ENCODE assay signal across 1 cellular context in the genomic region with DNA sequence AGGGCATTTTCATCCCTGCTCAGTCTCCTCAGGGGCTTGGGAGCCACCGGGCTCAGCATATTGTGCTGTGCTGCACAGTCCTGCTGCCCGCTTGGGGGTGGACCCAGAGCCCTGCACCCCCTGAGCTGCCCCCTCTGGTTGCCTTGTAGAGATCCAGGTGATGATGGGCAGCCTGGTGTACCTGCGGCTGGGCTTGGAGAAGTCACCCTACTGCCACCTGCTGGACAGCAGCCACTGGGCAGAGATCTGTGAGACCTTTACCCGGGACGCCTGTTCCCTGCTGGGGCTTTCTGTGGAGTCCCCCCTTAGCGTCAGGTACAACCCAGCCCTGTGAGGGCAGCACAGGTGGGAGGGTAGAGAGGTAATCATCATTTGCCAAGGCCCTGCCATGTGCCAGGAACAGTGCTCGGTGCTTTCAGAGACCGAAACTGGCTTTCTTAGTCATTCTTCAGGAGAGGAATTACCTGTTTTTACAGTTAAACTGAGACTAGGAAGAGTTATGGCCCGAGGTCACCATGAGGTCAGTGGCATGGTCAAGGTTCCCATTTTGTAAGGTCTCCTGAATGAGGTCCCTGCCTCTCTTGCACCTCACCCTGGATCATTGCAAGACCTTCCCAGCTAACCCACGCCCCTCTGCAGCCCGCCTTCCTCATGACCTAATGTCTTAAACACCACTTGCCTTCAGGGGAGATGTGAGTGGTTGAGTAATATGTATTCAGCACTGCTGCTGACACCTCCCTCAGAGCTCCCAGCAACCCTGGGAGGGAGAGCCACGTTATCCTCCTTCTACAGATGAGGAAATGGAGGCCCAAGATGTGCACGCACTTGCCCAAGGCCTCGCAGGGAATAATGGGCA.
TF ChIP-seq lines count a peak whose summit lies in the region.

No MANE protein-coding gene starts in this region.

TF ChIP-seq in K562, 482 proteins besides CTCF, POLR2A, EP300 and RAD21:
- TF ChIP-seq ESRRB (CRISPR knock-in tag; IDR thresholded peaks at IDR 0.05; ENCODE audit: borderline replicate concordance) (no peak), ZNF584 (CRISPR knock-in tag; IDR thresholded peaks at IDR 0.05; ENCODE audit: low read depth) (no peak), CTBP1 (IDR thresholded peaks at IDR 0.05; ENCODE audit: borderline replicate concordance) (peak; percentile 78; the same call in 1 of the 2 replicates), POLR2G (IDR thresholded peaks at IDR 0.05; ENCODE audit: low read depth, low read length) (peak; percentile 57), MEIS2 (IDR thresholded peaks at IDR 0.05; ENCODE audit: partially characterized antibody) (peak; percentile 5), RBBP5 (IDR thresholded peaks at IDR 0.05; ENCODE audit: borderline replicate concordance, insufficient read depth, low read length, poor library complexity, severe bottlenecking) (no peak), SMC3 (conservative IDR thresholded peaks at IDR 0.05; ENCODE audit: insufficient read depth, low read depth, low read length) (peak; percentile 89), RBFOX2 (IDR thresholded peaks at IDR 0.05; ENCODE audit: low read depth, low read length) (peak; percentile 46), CC2D1A (IDR thresholded peaks at IDR 0.05) (0 out of 2 replicates have a peak, but pooled peaks have one; percentile 14), CEBPB (tag; IDR thresholded peaks at IDR 0.05) (peak; percentile 9; the same call in 1 of the 2 replicates), SUPT5H (IDR thresholded peaks at IDR 0.05) (0 out of 2 replicates have a peak, but pooled peaks have one; percentile 26), CEBPG (CRISPR knock-in tag; IDR thresholded peaks at IDR 0.05) (peak; percentile 15; the same call in 1 of the 2 replicates), CEBPG (tag; conservative IDR thresholded peaks at IDR 0.05 in 1 of 2, IDR thresholded peaks at IDR 0.05 in 1 of 2) (no peak), FOXK1 (CRISPR knock-in tag; IDR thresholded peaks at IDR 0.05; ENCODE audit: borderline replicate concordance) (0 out of 2 replicates have a peak, but pooled peaks have one; percentile 20), ZC3H4 (CRISPR knock-in tag; IDR thresholded peaks at IDR 0.05; ENCODE audit: borderline replicate concordance) (no peak), ZNF253 (CRISPR knock-in tag; conservative IDR thresholded peaks at IDR 0.05) (no peak), STAG1 (CRISPR knock-in tag; IDR thresholded peaks at IDR 0.05; ENCODE audit: borderline replicate concordance) (peak; percentile 48; the same call in 1 of the 2 replicates), RBM15 (IDR thresholded peaks at IDR 0.05; ENCODE audit: insufficient read depth, low read length) (no peak), TARDBP (IDR thresholded peaks at IDR 0.05) (0 out of 2 replicates have a peak, but pooled peaks have one; percentile 31), U2AF1 (optimal IDR thresholded peaks at IDR 0.05; ENCODE audit: low read depth, low read length) (no peak), ZNF212 (CRISPR knock-in tag; IDR thresholded peaks at IDR 0.05) (no peak)
- TF ChIP-seq, protein P1, sequence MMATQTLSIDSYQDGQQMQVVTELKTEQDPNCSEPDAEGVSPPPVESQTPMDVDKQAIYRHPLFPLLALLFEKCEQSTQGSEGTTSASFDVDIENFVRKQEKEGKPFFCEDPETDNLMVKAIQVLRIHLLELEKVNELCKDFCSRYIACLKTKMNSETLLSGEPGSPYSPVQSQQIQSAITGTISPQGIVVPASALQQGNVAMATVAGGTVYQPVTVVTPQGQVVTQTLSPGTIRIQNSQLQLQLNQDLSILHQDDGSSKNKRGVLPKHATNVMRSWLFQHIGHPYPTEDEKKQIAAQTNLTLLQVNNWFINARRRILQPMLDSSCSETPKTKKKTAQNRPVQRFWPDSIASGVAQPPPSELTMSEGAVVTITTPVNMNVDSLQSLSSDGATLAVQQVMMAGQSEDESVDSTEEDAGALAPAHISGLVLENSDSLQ (IDR thresholded peaks at IDR 0.05), result peak; percentile 44; the same call in 1 of the 2 replicates
- TF ChIP-seq, protein P2, sequence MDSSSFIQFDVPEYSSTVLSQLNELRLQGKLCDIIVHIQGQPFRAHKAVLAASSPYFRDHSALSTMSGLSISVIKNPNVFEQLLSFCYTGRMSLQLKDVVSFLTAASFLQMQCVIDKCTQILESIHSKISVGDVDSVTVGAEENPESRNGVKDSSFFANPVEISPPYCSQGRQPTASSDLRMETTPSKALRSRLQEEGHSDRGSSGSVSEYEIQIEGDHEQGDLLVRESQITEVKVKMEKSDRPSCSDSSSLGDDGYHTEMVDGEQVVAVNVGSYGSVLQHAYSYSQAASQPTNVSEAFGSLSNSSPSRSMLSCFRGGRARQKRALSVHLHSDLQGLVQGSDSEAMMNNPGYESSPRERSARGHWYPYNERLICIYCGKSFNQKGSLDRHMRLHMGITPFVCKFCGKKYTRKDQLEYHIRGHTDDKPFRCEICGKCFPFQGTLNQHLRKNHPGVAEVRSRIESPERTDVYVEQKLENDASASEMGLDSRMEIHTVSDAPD (CRISPR knock-in tag; IDR thresholded peaks at IDR 0.05), result no peak
- TF ChIP-seq, protein P3, sequence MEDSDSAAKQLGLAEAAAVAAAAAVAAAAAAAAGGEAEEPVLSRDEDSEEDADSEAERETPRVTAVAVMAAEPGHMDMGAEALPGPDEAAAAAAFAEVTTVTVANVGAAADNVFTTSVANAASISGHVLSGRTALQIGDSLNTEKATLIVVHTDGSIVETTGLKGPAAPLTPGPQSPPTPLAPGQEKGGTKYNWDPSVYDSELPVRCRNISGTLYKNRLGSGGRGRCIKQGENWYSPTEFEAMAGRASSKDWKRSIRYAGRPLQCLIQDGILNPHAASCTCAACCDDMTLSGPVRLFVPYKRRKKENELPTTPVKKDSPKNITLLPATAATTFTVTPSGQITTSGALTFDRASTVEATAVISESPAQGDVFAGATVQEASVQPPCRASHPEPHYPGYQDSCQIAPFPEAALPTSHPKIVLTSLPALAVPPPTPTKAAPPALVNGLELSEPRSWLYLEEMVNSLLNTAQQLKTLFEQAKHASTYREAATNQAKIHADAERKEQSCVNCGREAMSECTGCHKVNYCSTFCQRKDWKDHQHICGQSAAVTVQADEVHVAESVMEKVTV (CRISPR knock-in tag; IDR thresholded peaks at IDR 0.05), result peak; percentile 51
- TF ChIP-seq, protein P4, sequence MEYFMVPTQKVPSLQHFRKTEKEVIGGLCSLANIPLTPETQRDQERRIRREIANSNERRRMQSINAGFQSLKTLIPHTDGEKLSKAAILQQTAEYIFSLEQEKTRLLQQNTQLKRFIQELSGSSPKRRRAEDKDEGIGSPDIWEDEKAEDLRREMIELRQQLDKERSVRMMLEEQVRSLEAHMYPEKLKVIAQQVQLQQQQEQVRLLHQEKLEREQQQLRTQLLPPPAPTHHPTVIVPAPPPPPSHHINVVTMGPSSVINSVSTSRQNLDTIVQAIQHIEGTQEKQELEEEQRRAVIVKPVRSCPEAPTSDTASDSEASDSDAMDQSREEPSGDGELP (CRISPR knock-in tag; IDR thresholded peaks at IDR 0.05; ENCODE audit: borderline replicate concordance), result peak; percentile 37; the same call in 1 of the 2 replicates
- TF ChIP-seq, protein P5, sequence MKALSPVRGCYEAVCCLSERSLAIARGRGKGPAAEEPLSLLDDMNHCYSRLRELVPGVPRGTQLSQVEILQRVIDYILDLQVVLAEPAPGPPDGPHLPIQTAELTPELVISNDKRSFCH (CRISPR knock-in tag; IDR thresholded peaks at IDR 0.05), result no peak
- TF ChIP-seq, protein P5 (tag; IDR thresholded peaks at IDR 0.05), result no peak
- TF ChIP-seq, protein P6, sequence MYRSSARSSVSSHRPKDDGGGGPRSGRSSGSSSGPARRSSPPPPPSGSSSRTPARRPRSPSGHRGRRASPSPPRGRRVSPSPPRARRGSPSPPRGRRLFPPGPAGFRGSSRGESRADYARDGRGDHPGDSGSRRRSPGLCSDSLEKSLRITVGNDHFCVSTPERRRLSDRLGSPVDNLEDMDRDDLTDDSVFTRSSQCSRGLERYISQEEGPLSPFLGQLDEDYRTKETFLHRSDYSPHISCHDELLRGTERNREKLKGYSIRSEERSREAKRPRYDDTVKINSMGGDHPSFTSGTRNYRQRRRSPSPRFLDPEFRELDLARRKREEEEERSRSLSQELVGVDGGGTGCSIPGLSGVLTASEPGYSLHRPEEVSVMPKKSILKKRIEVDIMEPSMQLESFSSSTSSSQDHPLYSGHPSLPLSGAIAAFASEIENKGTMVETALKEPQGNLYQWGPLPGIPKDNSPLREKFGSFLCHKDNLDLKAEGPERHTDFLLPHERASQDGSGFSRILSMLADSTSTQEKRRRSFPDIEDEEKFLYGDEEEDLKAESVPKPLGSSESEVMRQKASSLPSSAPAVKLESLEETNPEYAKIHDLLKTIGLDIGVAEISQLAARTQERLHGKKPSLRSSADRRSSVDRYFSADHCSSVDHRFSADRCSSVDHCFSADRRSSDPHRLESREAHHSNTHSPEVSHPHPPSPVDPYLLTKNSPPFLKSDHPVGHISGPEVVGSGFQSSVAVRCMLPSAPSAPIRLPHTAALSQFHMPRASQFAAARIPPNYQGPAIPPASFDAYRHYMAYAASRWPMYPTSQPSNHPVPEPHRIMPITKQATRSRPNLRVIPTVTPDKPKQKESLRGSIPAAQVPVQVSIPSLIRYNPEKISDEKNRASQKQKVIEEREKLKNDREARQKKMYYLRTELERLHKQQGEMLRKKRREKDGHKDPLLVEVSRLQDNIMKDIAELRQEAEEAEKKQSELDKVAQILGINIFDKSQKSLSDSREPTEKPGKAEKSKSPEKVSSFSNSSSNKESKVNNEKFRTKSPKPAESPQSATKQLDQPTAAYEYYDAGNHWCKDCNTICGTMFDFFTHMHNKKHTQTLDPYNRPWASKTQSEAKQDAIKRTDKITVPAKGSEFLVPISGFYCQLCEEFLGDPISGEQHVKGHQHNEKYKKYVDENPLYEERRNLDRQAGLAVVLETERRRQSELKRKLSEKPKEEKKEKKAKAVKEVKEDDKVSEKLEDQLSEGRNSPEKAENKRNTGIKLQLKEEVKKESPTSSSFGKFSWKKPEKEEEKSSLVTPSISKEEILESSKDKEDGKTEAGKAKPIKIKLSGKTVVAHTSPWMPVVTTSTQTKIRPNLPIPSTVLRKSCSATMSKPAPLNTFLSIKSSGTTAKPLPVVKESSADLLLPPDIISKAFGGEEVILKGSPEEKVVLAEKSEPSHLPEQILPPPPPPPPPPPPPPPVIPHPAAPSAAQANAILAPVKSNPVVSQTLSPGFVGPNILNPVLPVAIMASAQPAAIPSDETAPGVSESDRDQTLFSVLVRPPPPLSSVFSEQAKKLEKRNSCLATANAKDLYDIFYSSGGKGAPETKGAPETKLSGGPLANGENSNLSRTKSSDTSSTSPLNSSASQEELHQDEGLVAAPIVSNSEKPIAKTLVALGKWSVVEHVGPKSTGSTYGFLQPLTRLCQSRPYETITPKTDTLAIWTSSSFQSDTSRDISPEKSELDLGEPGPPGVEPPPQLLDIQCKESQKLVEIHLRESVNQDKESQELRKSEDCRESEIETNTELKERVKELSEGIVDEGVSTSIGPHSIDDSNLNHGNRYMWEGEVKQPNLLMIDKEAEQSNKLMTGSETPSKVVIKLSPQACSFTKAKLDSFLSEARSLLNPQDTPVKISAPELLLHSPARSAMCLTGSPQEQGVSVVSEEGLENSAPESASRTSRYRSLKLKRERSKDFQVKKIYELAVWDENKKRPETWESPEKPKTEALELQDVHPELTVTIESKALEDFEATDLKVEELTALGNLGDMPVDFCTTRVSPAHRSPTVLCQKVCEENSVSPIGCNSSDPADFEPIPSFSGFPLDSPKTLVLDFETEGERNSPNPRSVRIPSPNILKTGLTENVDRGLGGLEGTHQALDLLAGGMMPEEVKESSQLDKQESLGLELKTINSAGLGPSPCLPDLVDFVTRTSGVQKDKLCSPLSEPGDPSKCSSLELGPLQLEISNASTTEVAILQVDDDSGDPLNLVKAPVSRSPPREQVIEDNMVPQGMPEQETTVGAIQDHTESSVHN (IDR thresholded peaks at IDR 0.05; ENCODE audit: borderline replicate concordance in 1 of 2, low read depth in 1 of 2), result no peak
- TF ChIP-seq, protein P7, sequence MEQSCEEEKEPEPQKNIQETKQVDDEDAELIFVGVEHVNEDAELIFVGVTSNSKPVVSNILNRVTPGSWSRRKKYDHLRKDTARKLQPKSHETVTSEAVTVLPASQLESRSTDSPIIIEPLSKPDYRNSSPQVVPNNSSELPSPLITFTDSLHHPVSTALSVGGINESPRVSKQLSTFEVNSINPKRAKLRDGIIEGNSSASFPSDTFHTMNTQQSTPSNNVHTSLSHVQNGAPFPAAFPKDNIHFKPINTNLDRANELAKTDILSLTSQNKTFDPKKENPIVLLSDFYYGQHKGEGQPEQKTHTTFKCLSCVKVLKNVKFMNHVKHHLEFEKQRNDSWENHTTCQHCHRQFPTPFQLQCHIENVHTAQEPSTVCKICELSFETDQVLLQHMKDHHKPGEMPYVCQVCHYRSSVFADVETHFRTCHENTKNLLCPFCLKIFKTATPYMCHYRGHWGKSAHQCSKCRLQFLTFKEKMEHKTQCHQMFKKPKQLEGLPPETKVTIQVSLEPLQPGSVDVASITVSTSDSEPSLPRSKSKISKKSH (CRISPR knock-in tag; IDR thresholded peaks at IDR 0.05), result no peak
- TF ChIP-seq, protein P8, sequence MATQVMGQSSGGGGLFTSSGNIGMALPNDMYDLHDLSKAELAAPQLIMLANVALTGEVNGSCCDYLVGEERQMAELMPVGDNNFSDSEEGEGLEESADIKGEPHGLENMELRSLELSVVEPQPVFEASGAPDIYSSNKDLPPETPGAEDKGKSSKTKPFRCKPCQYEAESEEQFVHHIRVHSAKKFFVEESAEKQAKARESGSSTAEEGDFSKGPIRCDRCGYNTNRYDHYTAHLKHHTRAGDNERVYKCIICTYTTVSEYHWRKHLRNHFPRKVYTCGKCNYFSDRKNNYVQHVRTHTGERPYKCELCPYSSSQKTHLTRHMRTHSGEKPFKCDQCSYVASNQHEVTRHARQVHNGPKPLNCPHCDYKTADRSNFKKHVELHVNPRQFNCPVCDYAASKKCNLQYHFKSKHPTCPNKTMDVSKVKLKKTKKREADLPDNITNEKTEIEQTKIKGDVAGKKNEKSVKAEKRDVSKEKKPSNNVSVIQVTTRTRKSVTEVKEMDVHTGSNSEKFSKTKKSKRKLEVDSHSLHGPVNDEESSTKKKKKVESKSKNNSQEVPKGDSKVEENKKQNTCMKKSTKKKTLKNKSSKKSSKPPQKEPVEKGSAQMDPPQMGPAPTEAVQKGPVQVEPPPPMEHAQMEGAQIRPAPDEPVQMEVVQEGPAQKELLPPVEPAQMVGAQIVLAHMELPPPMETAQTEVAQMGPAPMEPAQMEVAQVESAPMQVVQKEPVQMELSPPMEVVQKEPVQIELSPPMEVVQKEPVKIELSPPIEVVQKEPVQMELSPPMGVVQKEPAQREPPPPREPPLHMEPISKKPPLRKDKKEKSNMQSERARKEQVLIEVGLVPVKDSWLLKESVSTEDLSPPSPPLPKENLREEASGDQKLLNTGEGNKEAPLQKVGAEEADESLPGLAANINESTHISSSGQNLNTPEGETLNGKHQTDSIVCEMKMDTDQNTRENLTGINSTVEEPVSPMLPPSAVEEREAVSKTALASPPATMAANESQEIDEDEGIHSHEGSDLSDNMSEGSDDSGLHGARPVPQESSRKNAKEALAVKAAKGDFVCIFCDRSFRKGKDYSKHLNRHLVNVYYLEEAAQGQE (CRISPR knock-in tag; IDR thresholded peaks at IDR 0.05; ENCODE audit: low read depth), result 0 out of 2 replicates have a peak, but pooled peaks have one; percentile 54
